Comparison of ENCODE assay signal across 9 cellular contexts in genomic region chr1:108082741-108083562, GRCh38.
A peak's percentile ranks its signal among the peaks of the same experiment; 100 is the strongest.
DNase-seq lines count a peak whose midpoint lies in the region; ATAC-seq, FAIRE-seq and TF ChIP-seq lines count a peak whose summit lies in the region.
"Had no signal": no experiment of that assay in that cellular context is flagged by ENCODE, and none has a peak within 500 bp of the region (broad histone marks: within the 10 kb centered on the region; RNA-seq: fewer than 3 reads in every experiment).

No MANE protein-coding gene starts in this region.

- H3K9me3 ChIP-seq in T-helper 17 cell (ENCODE audit: control insufficient read depth, low read length, poor library complexity, severe bottlenecking) (no peaks in the 10 kb centered on the region), H9 (ENCODE audit: control insufficient read depth, low read depth, low read length) (no peaks in the 10 kb centered on the region), SJCRH30 (replicated peaks) (no peaks in the 10 kb centered on the region)

- no peak overlapping the region for H4K91ac ChIP-seq in H9 (ENCODE audit: insufficient read length, low read depth, low read length)

- no peaks in the 10 kb centered on the region for H3K27me3 ChIP-seq in H9 (ENCODE audit: insufficient read depth, low read length)
- no peaks in the 10 kb centered on the region for H3K27me3 ChIP-seq in SJCRH30

- H3K23me2 ChIP-seq in H9 (ENCODE audit: insufficient read length, low read depth, low read length, poor library complexity, severe bottlenecking): no peaks in the 10 kb centered on the region

- no peak overlapping the region for H2AFZ ChIP-seq in H9 (ENCODE audit: low read length)

- H2BK12ac ChIP-seq in H9 (ENCODE audit: insufficient read length, low read depth, low read length): no peak overlapping the region

- DNase-seq in CD1c-positive myeloid dendritic cell (ENCODE audit: extremely low spot score) (peak; percentile 31), GM12891 (ENCODE audit: insufficient read length, low spot score) (no peak), T-helper 17 cell (no peak), fibroblast of pulmonary artery (ENCODE audit: low read depth) (peak; percentile 44), H9 (no peak), SJCRH30 (no peak)

- no peak overlapping the region for H3K4me3 ChIP-seq in fibroblast of pulmonary artery (replicated peaks; ENCODE audit: low read depth, low read length)
- H3K4me3 ChIP-seq in SJCRH30: no peak overlapping the region
- H3K4me3 ChIP-seq: smooth muscle cell had no signal

- H4K8ac ChIP-seq in H9 (replicated peaks; ENCODE audit: insufficient read length, low read depth, low read length): no peak overlapping the region

- H4K20me1 ChIP-seq in H9 (ENCODE audit: control insufficient read depth, insufficient read depth, insufficient read length): no peaks in the 10 kb centered on the region

- H3K79me1 ChIP-seq in H9 (ENCODE audit: insufficient read depth, low read depth, low read length, poor library complexity, severe bottlenecking): no peaks in the 10 kb centered on the region

- no peak overlapping the region for H3K18ac ChIP-seq in H9 (ENCODE audit: insufficient read length, low read depth, low read length)

- peak overlapping the region; percentile 49 for H3K4me3 Mint-ChIP-seq in T-helper 17 cell
- H3K4me3 Mint-ChIP-seq in H9: no peak overlapping the region

- H3K79me2 ChIP-seq in H9 (ENCODE audit: insufficient read depth, low read length): no peaks in the 10 kb centered on the region

- H3K23ac ChIP-seq in H9 (ENCODE audit: insufficient read length, low read depth, low read length): no peak overlapping the region

- no peak for TF ChIP-seq POLR2A in GM12891 (IDR thresholded peaks at IDR 0.05; ENCODE audit: low read depth, low read length)

- ATAC-seq in T-helper 17 cell: peak; percentile 65
- no peak for ATAC-seq in HG03025 (IDR thresholded peaks at IDR 0.05; ENCODE audit: low FRiP score, unreplicated experiment)
- ATAC-seq in HG02678 (IDR thresholded peaks at IDR 0.05; ENCODE audit: unreplicated experiment): no peak

- no peak overlapping the region for H3T11ph ChIP-seq in H9 (ENCODE audit: low read length)

- no peak overlapping the region for H2AK5ac ChIP-seq in H9 (ENCODE audit: insufficient read length, low read length)

- H3K36me3 Mint-ChIP-seq in T-helper 17 cell (ENCODE audit: low read depth) (no peaks in the 10 kb centered on the region), H9 (ENCODE audit: insufficient read depth in 1 of 3, low read depth in 3 of 3) (no peaks in the 10 kb centered on the region)

- no peaks in the 10 kb centered on the region for H3K36me3 ChIP-seq in SJCRH30

- TF ChIP-seq CTCF in fibroblast of pulmonary artery (IDR thresholded peaks at IDR 0.05; ENCODE audit: low read length, missing control alignments): no peak
- TF ChIP-seq CTCF in H9 (conservative IDR thresholded peaks at IDR 0.05): no peak

- H3K4me1 Mint-ChIP-seq in T-helper 17 cell: peaks cover 40% of the 10 kb centered on the region
- H3K4me1 Mint-ChIP-seq in H9: peaks cover 10% of the 10 kb centered on the region in 2 experiments; a peak in 3 of 4 replicates

- no peak overlapping the region for H3K4ac ChIP-seq in H9 (ENCODE audit: low read depth, low read length)

- H2BK5ac ChIP-seq in H9 (ENCODE audit: insufficient read length, low read length): no peak overlapping the region

- no peak for FAIRE-seq in GM12891 (lab: Jason Lieb, UNC)

- H2BK15ac ChIP-seq in H9 (ENCODE audit: low read depth, low read length): no peak overlapping the region

- H3K27ac Mint-ChIP-seq in T-helper 17 cell (peak overlapping the region; percentile 41), H9 (no peak overlapping the region)

- H3K27ac ChIP-seq in H9 (ENCODE audit: insufficient read length, low read depth, low read length): no peak overlapping the region
- H3K27ac ChIP-seq in SJCRH30: no peak overlapping the region

- H3K27me3 Mint-ChIP-seq in T-helper 17 cell (peaks cover 8% of the 10 kb centered on the region), H9 (ENCODE audit: low read depth) (peaks cover under 1% of the 10 kb centered on the region; the same call in 1 of the 2 replicates)

- H2BK20ac ChIP-seq in H9 (ENCODE audit: low read depth, low read length, poor library complexity, severe bottlenecking): no peak overlapping the region

- no CpG with 5 or more reads among the region's 4 CpGs for WGBS in H9 (ENCODE audit: extremely low coverage, insufficient read length, low lambda C conversion rate)

- H4K5ac ChIP-seq in H9 (ENCODE audit: insufficient read length, low read depth, low read length): no peak overlapping the region

- H3K4me2 ChIP-seq in H9 (ENCODE audit: insufficient read depth, insufficient read length, low read length): no peak overlapping the region
- H3K4me2 ChIP-seq: smooth muscle cell had no signal

- no peaks in the 10 kb centered on the region for H3K9me3 Mint-ChIP-seq in H9

- H3K4me1 ChIP-seq in H9 (ENCODE audit: insufficient read depth, low read length) (no peaks in the 10 kb centered on the region), SJCRH30 (no peaks in the 10 kb centered on the region)

- no peak overlapping the region for H3K56ac ChIP-seq in H9 (ENCODE audit: insufficient read length, low read depth, low read length)

- H2BK120ac ChIP-seq in H9 (ENCODE audit: low read depth, low read length, poor library complexity, severe bottlenecking): no peak overlapping the region

- H3K9ac ChIP-seq in H9 (ENCODE audit: extremely low read depth, insufficient read length, low read length): no peak overlapping the region

- H3K14ac ChIP-seq in H9 (ENCODE audit: insufficient read depth, low read length): no peak overlapping the region

TF ChIP-seq in GM12891, 5 proteins besides CTCF, POLR2A, EP300 and RAD21:
- TF ChIP-seq PAX5 (IDR thresholded peaks at IDR 0.05; ENCODE audit: insufficient read depth, low read length, severe bottlenecking) (no peak), POLR2AphosphoS5 (IDR thresholded peaks at IDR 0.05; ENCODE audit: low read depth, low read length) (no peak), SPI1 (IDR thresholded peaks at IDR 0.05; ENCODE audit: low read depth, low read length) (0 out of 2 replicates have a peak, but pooled peaks have one; percentile 14), POU2F2 (IDR thresholded peaks at IDR 0.05; ENCODE audit: low read depth, low read length) (no peak), TAF1 (IDR thresholded peaks at IDR 0.05; ENCODE audit: low read depth, low read length) (no peak)
TF ChIP-seq in GM12891: peak in this region for 1.

Comparison
In these comparisons a context has a peak if more than half of its experiments do, and no peak if none do; other contexts are left out.
1. DNase-seq: peak in CD1c-positive myeloid dendritic cell (single experiment) and fibroblast of pulmonary artery (single experiment); none in GM12891 (single experiment), T-helper 17 cell (0 of 3), H9 (single experiment) and SJCRH30 (0 of 2).